24 cellular contexts compared by ENCODE assay signal in the genomic region with DNA sequence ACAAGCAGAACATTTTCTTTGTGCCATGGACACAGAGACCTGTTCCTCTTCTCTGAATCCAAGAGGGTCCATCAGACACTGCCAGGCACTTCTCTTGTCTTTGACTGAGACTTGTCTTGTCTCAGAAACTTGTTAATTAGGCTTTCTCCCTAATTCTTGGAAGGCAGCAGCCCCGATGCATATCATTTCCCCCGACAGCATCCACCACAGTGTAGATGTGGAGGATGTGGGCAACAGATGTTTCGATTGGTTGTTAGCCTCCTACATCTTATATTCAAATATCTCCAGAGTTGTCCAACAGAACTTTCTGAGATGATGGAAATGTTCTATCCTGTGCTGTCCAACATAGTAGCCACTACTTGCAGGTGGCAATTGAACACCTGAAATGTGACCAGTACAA. TPM values are rescaled to one million over a fixed set of nuclear protein-coding genes. Genes with fewer than 3 reads are reported as not detected.
DNase-seq lines count a peak whose midpoint lies in the region; ATAC-seq lines count a peak whose summit lies in the region.
"Had no signal": no experiment of that assay in that cellular context is flagged by ENCODE, and none has a peak within 500 bp of the region (broad histone marks: within the 10 kb centered on the region; RNA-seq: fewer than 3 reads in every experiment).

No MANE protein-coding gene starts in this region.

- H3K36me3 ChIP-seq in neuronal stem cell (replicated peaks in 1 of 2; ENCODE audit: control insufficient read depth in 2 of 2, insufficient read depth in 2 of 2, low read length in 2 of 2): no peaks in the 10 kb centered on the region
- H3K36me3 ChIP-seq: BE2C, BLaER1 had no signal

- H3K27me3 Mint-ChIP-seq in activated naive CD8-positive, alpha-beta T cell treated with anti-CD3 and anti-CD28 coated beads, Interleukin-2, amount 10 ng/mL, durations not matched to agents 7 days and 5 days: peaks cover 7% of the 10 kb centered on the region
- H3K27me3 Mint-ChIP-seq in activated naive CD8-positive, alpha-beta T cell treated with anti-CD3 and anti-CD28 coated beads, Interleukin-2, amount 50 U/mL, for 24 hours: no peaks in the 10 kb centered on the region
- H3K27me3 Mint-ChIP-seq: CD4-positive, CD25-positive, alpha-beta regulatory T cell had no signal

- DNase-seq in activated naive CD8-positive, alpha-beta T cell treated with anti-CD3 and anti-CD28 coated beads, Interleukin-2, amount 10 ng/mL, durations not matched to agents 7 days and 5 days: no peak
- DNase-seq in activated naive CD8-positive, alpha-beta T cell treated with anti-CD3 and anti-CD28 coated beads, Interleukin-2, amount 50 U/mL, for 24 hours: no peak
- no peak for DNase-seq in neuronal stem cell (ENCODE audit: low spot score)
- DNase-seq in NCI-H1417 treated with DMSO at 0.1 percent for 48 hours (lab: John Stamatoyannopoulos, UW): no peak
- no peak for DNase-seq in activated gamma-delta T cell (lab: John Stamatoyannopoulos, UW)
- DNase-seq: 8988T; ACHN; BE2C; C1 segment of cervical spinal cord; CD4-positive, alpha-beta memory T cell; CD8-positive, alpha-beta memory T cell; COR-L47; DMS 273 treated with DMSO at 0.1 percent for 48 hours; DMS153; DMS53; DMS79; DND-41; EL; GDM1 had no signal

- H4K91ac ChIP-seq in neuronal stem cell (ENCODE audit: low read depth, low read length, poor library complexity): no peak overlapping the region

- no peaks in the 10 kb centered on the region for H3K9me3 Mint-ChIP-seq in activated naive CD8-positive, alpha-beta T cell treated with anti-CD3 and anti-CD28 coated beads, Interleukin-2, amount 10 ng/mL, durations not matched to agents 7 days and 5 days
- H3K9me3 Mint-ChIP-seq in activated naive CD8-positive, alpha-beta T cell treated with anti-CD3 and anti-CD28 coated beads, Interleukin-2, amount 50 U/mL, for 24 hours: no peaks in the 10 kb centered on the region
- H3K9me3 Mint-ChIP-seq: CD14-positive monocyte; CD4-positive, alpha-beta memory T cell; CD4-positive, CD25-positive, alpha-beta regulatory T cell; CD8-positive, alpha-beta memory T cell had no signal

- no peak overlapping the region for H3K23ac ChIP-seq in neuronal stem cell (ENCODE audit: low read depth, low read length, poor library complexity)

- no peaks in the 10 kb centered on the region for H3K36me3 Mint-ChIP-seq in activated naive CD8-positive, alpha-beta T cell treated with anti-CD3 and anti-CD28 coated beads, Interleukin-2, amount 10 ng/mL, durations not matched to agents 7 days and 5 days
- no peaks in the 10 kb centered on the region for H3K36me3 Mint-ChIP-seq in activated naive CD8-positive, alpha-beta T cell treated with anti-CD3 and anti-CD28 coated beads, Interleukin-2, amount 50 U/mL, for 24 hours (ENCODE audit: low read depth)
- H3K36me3 Mint-ChIP-seq: CD14-positive monocyte; CD4-positive, alpha-beta memory T cell; CD4-positive, CD25-positive, alpha-beta regulatory T cell; CD8-positive, alpha-beta memory T cell had no signal

- H2BK120ac ChIP-seq in neuronal stem cell (ENCODE audit: low read depth, low read length): no peak overlapping the region

- no peak overlapping the region for H2BK12ac ChIP-seq in neuronal stem cell (ENCODE audit: low read length)

- no peak overlapping the region for H3K14ac ChIP-seq in neuronal stem cell (ENCODE audit: low read length)

- no CpG with 5 or more reads among the region's 3 CpGs for WGBS in neuronal stem cell (ENCODE audit: extremely low coverage in 2 of 2, insufficient read length in 2 of 2, insufficient replicate concordance in 1 of 2), 2 donors

- H3K4me1 Mint-ChIP-seq in activated naive CD8-positive, alpha-beta T cell treated with anti-CD3 and anti-CD28 coated beads, Interleukin-2, amount 10 ng/mL, durations not matched to agents 7 days and 5 days: peaks cover 11% of the 10 kb centered on the region
- no peaks in the 10 kb centered on the region for H3K4me1 Mint-ChIP-seq in activated naive CD8-positive, alpha-beta T cell treated with anti-CD3 and anti-CD28 coated beads, Interleukin-2, amount 50 U/mL, for 24 hours
- H3K4me1 Mint-ChIP-seq: CD14-positive monocyte; CD4-positive, alpha-beta memory T cell; CD8-positive, alpha-beta memory T cell had no signal

- H3K4me3 ChIP-seq in neuronal stem cell (ENCODE audit: low read length in 2 of 2): no peak overlapping the region
- H3K4me3 ChIP-seq: BLaER1, GM12878 had no signal

- no peak overlapping the region for H3K9ac ChIP-seq in neuronal stem cell (ENCODE audit: low read depth, low read length, poor library complexity)
- H3K9ac ChIP-seq: BLaER1 had no signal

- H3K79me1 ChIP-seq in neuronal stem cell (ENCODE audit: low read depth, low read length): no peaks in the 10 kb centered on the region

- H3K4me3 Mint-ChIP-seq in activated naive CD8-positive, alpha-beta T cell treated with anti-CD3 and anti-CD28 coated beads, Interleukin-2, amount 10 ng/mL, durations not matched to agents 7 days and 5 days: no peak overlapping the region
- no peak overlapping the region for H3K4me3 Mint-ChIP-seq in activated naive CD8-positive, alpha-beta T cell treated with anti-CD3 and anti-CD28 coated beads, Interleukin-2, amount 50 U/mL, for 24 hours
- H3K4me3 Mint-ChIP-seq: CD14-positive monocyte; CD4-positive, alpha-beta memory T cell; CD4-positive, CD25-positive, alpha-beta regulatory T cell; CD8-positive, alpha-beta memory T cell had no signal

- POLR2A ChIA-PET in activated naive CD8-positive, alpha-beta T cell treated with anti-CD3 and anti-CD28 coated beads, Interleukin-2, amount 10 ng/mL, durations not matched to agents 7 days and 5 days (lab: Charles Lee): no interaction called here

- no peak overlapping the region for H2AFZ ChIP-seq in neuronal stem cell (ENCODE audit: low read length)

- no peak overlapping the region for H3K4me2 ChIP-seq in neuronal stem cell (ENCODE audit: insufficient read depth, low read length, poor library complexity, severe bottlenecking)
- H3K4me2 ChIP-seq: BLaER1 had no signal

- no peak overlapping the region for H3K27ac ChIP-seq in neuronal stem cell (replicated peaks; ENCODE audit: low read length)
- H3K27ac ChIP-seq: BLaER1 had no signal

- H3K4me1 ChIP-seq in neuronal stem cell (ENCODE audit: control insufficient read depth in 2 of 2, insufficient read depth in 1 of 2, low read depth in 1 of 2, low read length in 2 of 2): peaks cover 0 to 17% of the 10 kb centered on the region in 2 donors
- H3K4me1 ChIP-seq: BE2C, BLaER1 had no signal

- H3K18ac ChIP-seq in neuronal stem cell (ENCODE audit: low read length): no peak overlapping the region

- peak overlapping the region; percentile 51 for H3K27ac Mint-ChIP-seq in activated naive CD8-positive, alpha-beta T cell treated with anti-CD3 and anti-CD28 coated beads, Interleukin-2, amount 10 ng/mL, durations not matched to agents 7 days and 5 days
- no peak overlapping the region for H3K27ac Mint-ChIP-seq in activated naive CD8-positive, alpha-beta T cell treated with anti-CD3 and anti-CD28 coated beads, Interleukin-2, amount 50 U/mL, for 24 hours
- H3K27ac Mint-ChIP-seq: CD14-positive monocyte; CD4-positive, alpha-beta memory T cell; CD4-positive, CD25-positive, alpha-beta regulatory T cell; CD8-positive, alpha-beta memory T cell had no signal

- peak overlapping the region; percentile 27 for H2BK5ac ChIP-seq in neuronal stem cell (ENCODE audit: low read length)

- ATAC-seq in activated naive CD8-positive, alpha-beta T cell treated with anti-CD3 and anti-CD28 coated beads, Interleukin-2, amount 10 ng/mL, durations not matched to agents 7 days and 5 days (ENCODE audit: low read depth): peak; percentile 80
- no peak for ATAC-seq in activated naive CD8-positive, alpha-beta T cell treated with anti-CD3 and anti-CD28 coated beads, Interleukin-2, amount 50 U/mL, for 24 hours
- ATAC-seq: GM12878 had no signal

- H3K4ac ChIP-seq in neuronal stem cell (ENCODE audit: low read length): no peak overlapping the region

- peaks cover 0 to 4% (median 0%) of the 10 kb centered on the region in 3 experiments for H3K27me3 ChIP-seq in neuronal stem cell (ENCODE audit: control insufficient read depth in 3 of 3, insufficient read depth in 3 of 3, low read depth in 1 of 3, low read length in 3 of 3)
- H3K27me3 ChIP-seq: BE2C, BLaER1 had no signal

- no peak overlapping the region for H4K8ac ChIP-seq in neuronal stem cell (ENCODE audit: low read depth, low read length)

- no peak overlapping the region for H2BK15ac ChIP-seq in neuronal stem cell (ENCODE audit: low read length)

- H3K9me3 ChIP-seq in neuronal stem cell (replicated peaks in 1 of 2; ENCODE audit: control insufficient read depth in 2 of 2, insufficient read depth in 1 of 2, low read depth in 1 of 2, low read length in 2 of 2): no peaks in the 10 kb centered on the region
- H3K9me3 ChIP-seq: BE2C, BLaER1 had no signal

- no peak overlapping the region for H2AK5ac ChIP-seq in neuronal stem cell (ENCODE audit: low read depth, low read length)

RNA-seq across cellular contexts. Expression of a gene that starts 15.5 kb away (rescaled TPM):
- total RNA-seq in activated naive CD8-positive, alpha-beta T cell treated with anti-CD3 and anti-CD28 coated beads, Interleukin-2, amount 10 ng/mL, durations not matched to agents 7 days and 5 days: not detected
- 1.8 TPM for polyA plus RNA-seq in neuronal stem cell (2013, experiment 1 of 2)
- 1.7 TPM for polyA plus RNA-seq in neuronal stem cell (2013, experiment 2 of 2)
- total RNA-seq: CD4-positive, alpha-beta memory T cell; CD4-positive, CD25-positive, alpha-beta regulatory T cell; CD8-positive, alpha-beta memory T cell; G401 had no signal
- polyA plus RNA-seq: CD14-positive monocyte; CD4-positive, alpha-beta memory T cell; CD4-positive, CD25-positive, alpha-beta regulatory T cell; CD8-positive, alpha-beta memory T cell; GM12878 had no signal
